In genomic region chr22:39684702-39685281, GRCh38 we compare ENCODE assay signal across 21 cellular contexts.
"Had no signal": no experiment of that assay in that cellular context is flagged by ENCODE, and none has a peak within 500 bp of the region (broad histone marks: within the 10 kb centered on the region; RNA-seq: fewer than 3 reads in every experiment).

No MANE protein-coding gene starts in this region.

- H3K4me3 Mint-ChIP-seq: activated CD4-positive, alpha-beta memory T cell treated with anti-CD3 and anti-CD28 coated beads for 36 hours; activated T-cell treated with anti-CD3 and anti-CD28 coated beads, Interleukin-2, amount 50 U/mL, for 4 hours; nephron had no signal

- H3K4me3 ChIP-seq: esophagus squamous epithelium, hepatocyte, prostate gland, skin epidermis, thoracic aorta, upper lobe of right lung had no signal

- H3K27me3 Mint-ChIP-seq: activated CD4-positive, alpha-beta memory T cell treated with anti-CD3 and anti-CD28 coated beads for 36 hours had no signal

- ATAC-seq: left lobe of liver, right cardiac atrium, upper lobe of right lung had no signal

- H3K36me3 Mint-ChIP-seq: activated CD4-positive, alpha-beta memory T cell treated with anti-CD3 and anti-CD28 coated beads for 36 hours had no signal

- DNase-seq: activated CD4-positive, alpha-beta memory T cell treated with anti-CD3 and anti-CD28 coated beads for 36 hours; activated effector memory CD4-positive, alpha-beta T cell treated with Interleukin-2 at 50 U/mL for 16 hours; activated naive CD4-positive, alpha-beta T cell treated with anti-CD3 and anti-CD28 coated beads, Interleukin-2, amount 50 U/mL, for 16 hours; activated T-cell treated with anti-CD3 and anti-CD28 coated beads, Interleukin-2, amount 50 U/mL, for 4 hours; brain microvascular endothelial cell; cortex of kidney; effector CD4-positive, alpha-beta T cell; esophagus squamous epithelium; stimulated activated CD4-positive, alpha-beta T cell treated with anti-CD3 and anti-CD28 coated beads, Interleukin-15, amount 100 ng/mL, for 24 hours; stimulated activated CD4-positive, alpha-beta T cell treated with anti-CD3 and anti-CD28 coated beads, Interleukin-4, amount 100 ng/mL, for 24 hours; stimulated activated CD8-positive, alpha-beta memory T cell treated with anti-CD3 and anti-CD28 coated beads, Interleukin-4, amount 100 ng/mL, for 48 hours; T-helper 1 cell; T1000; upper lobe of right lung had no signal

- H3K79me2 ChIP-seq: hepatocyte had no signal

- H3K27ac ChIP-seq: brain microvascular endothelial cell, esophagus squamous epithelium, hepatocyte, prostate gland, skin epidermis, thoracic aorta, upper lobe of right lung had no signal

- H3K9me3 ChIP-seq: esophagus squamous epithelium, prostate gland, thoracic aorta, upper lobe of right lung had no signal

- H2AFZ ChIP-seq: hepatocyte had no signal

- H3K27ac Mint-ChIP-seq: activated CD4-positive, alpha-beta memory T cell treated with anti-CD3 and anti-CD28 coated beads for 36 hours; nephron had no signal

- H3K9me3 Mint-ChIP-seq: activated CD4-positive, alpha-beta memory T cell treated with anti-CD3 and anti-CD28 coated beads for 36 hours; activated T-cell treated with anti-CD3 and anti-CD28 coated beads, Interleukin-2, amount 50 U/mL, for 4 hours; nephron had no signal

- H3K36me3 ChIP-seq: brain microvascular endothelial cell, esophagus squamous epithelium, prostate gland, thoracic aorta, upper lobe of right lung had no signal

- H3K27me3 ChIP-seq: hepatocyte had no signal

- H3K4me2 ChIP-seq: hepatocyte had no signal

- H3K4me1 ChIP-seq: esophagus squamous epithelium, prostate gland, upper lobe of right lung had no signal
